8 cellular contexts compared by ENCODE assay signal in the genomic region with DNA sequence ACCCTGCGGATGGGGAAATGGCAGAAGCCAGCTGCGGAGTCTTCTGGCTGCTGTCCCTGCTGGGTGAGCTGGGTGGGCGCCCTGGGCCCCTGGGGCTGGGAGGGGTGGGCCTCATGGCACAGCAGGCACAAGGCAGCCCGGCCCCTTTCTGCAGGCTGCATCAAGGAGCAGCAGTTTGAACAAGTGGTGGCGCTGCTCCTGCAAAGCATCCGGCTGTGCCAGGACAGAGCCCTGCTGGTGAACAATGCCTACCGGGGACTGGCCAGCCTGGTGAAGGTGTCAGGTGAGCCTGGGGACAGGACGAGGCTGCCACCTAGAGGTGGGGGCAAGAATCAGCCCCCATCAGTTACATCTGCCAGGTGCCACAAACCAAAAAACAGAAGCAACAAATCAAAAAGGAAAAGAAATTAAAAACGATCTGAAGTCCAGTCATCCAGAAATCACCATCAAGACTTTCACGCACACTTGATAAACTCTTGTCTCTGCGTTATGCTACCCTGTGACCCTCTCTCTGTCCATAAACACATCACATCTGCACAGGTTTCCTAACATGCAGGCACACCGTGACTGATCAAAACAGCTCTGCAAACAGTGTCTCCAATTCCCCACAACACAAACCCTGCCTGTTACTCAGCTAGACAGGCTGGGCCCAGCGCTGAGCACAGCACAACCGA. TPM values are rescaled to one million over a fixed set of nuclear protein-coding genes. Genes with fewer than 3 reads are reported as not detected.
DNase-seq lines count a peak whose midpoint lies in the region; ATAC-seq and TF ChIP-seq lines count a peak whose summit lies in the region.

No MANE protein-coding gene starts in this region.

- H3K9ac ChIP-seq in fibroblast of lung (ENCODE audit: insufficient read depth, low read length) = no peak overlapping the region

- H4K20me1 ChIP-seq in fibroblast of lung (ENCODE audit: control insufficient read depth, extremely low read depth, insufficient read depth, low read length) = no peaks in the 10 kb centered on the region

- H3K9me3 ChIP-seq in fibroblast of lung (ENCODE audit: control insufficient read depth, insufficient read depth, low read depth, low read length) = no peaks in the 10 kb centered on the region

- no peaks in the 10 kb centered on the region for H3K79me2 ChIP-seq in fibroblast of lung (ENCODE audit: control insufficient read depth, insufficient read depth, low read length)

- H2AFZ ChIP-seq in fibroblast of lung (ENCODE audit: low read length) = no peak overlapping the region

- H3K36me3 ChIP-seq in fibroblast of lung (ENCODE audit: control insufficient read depth, insufficient read depth, low read length) = peaks cover 12% of the 10 kb centered on the region

- DNase-seq in DMS79 treated with DMSO at 0.1 percent for 48 hours (lab: John Stamatoyannopoulos, UW) (peak; percentile 34), NCI-H2107 (lab: John Stamatoyannopoulos, UW) (peak; percentile 29), fibroblast of lung (ENCODE audit: low read depth in 2 of 2) (no peak), retina (no peak), cerebellum (ENCODE audit: low spot score) (no peak)
- DNase-seq in activated CD8-positive, alpha-beta memory T cell treated with anti-CD3 and anti-CD28 coated beads, Interleukin-2, amount 50 U/mL, for 48 hours = peak; percentile 73
- DNase-seq in stimulated activated CD4-positive, alpha-beta T cell treated with anti-CD3 and anti-CD28 coated beads, Interleukin-1b, Interleukin-23, amount 100 ng/mL, for 24 hours (ENCODE audit: low read depth in 4 of 4, low spot score in 1 of 4) = peak; percentile 23 to 37 (median 32)

- H3K27ac ChIP-seq in fibroblast of lung (ENCODE audit: insufficient read depth, low read length) = no peak overlapping the region

- no peak overlapping the region for H3K4me2 ChIP-seq in fibroblast of lung (ENCODE audit: extremely low read depth, insufficient read depth, low read length)

- peak; percentile 39 to 46 for TF ChIP-seq CTCF in fibroblast of lung (conservative IDR thresholded peaks at IDR 0.05 in 1 of 2, IDR thresholded peaks at IDR 0.05 in 1 of 2; ENCODE audit: low read depth in 1 of 2, low read length in 2 of 2)

- peaks cover 2% of the 10 kb centered on the region for H3K4me1 ChIP-seq in fibroblast of lung (ENCODE audit: control insufficient read depth, extremely low read depth, insufficient read depth, low read length)

- no peaks in the 10 kb centered on the region for H3K27me3 ChIP-seq in fibroblast of lung (ENCODE audit: control insufficient read depth, insufficient read depth, low read length)

- no peak overlapping the region for H3K4me3 ChIP-seq in fibroblast of lung (replicated peaks in 1 of 4; ENCODE audit: control extremely low read depth in 1 of 4, insufficient read depth in 1 of 4, low read depth in 3 of 4, low read length in 4 of 4)

- no peak for ATAC-seq in GM18870 (IDR thresholded peaks at IDR 0.05; ENCODE audit: unreplicated experiment)

RNA-seq across cellular contexts. Expression of a gene that starts 13.9 kb away (rescaled TPM):
- 21.1 and 21.3 TPM in 2 replicates for total RNA-seq in fibroblast of lung
- polyA plus RNA-seq in fibroblast of lung = 16.6 and 17.2 TPM in 2 replicates
- polyA plus RNA-seq in fibroblast of lung (2012) = 17.6 and 22.0 TPM in 2 replicates
- 14.2 and 18.7 TPM in 2 replicates for polyA minus RNA-seq in fibroblast of lung (ENCODE audit: low replicate concordance)
- total RNA-seq in cerebellum = 9.9 TPM

RNA-seq across cellular contexts. Expression of a gene that starts 18.3 kb away (rescaled TPM):
- 2.3 and 3.1 TPM in 2 replicates for total RNA-seq in fibroblast of lung
- 0.45 and 0.78 TPM in 2 replicates for polyA plus RNA-seq in fibroblast of lung
- 1.3 and 1.4 TPM in 2 replicates for polyA plus RNA-seq in fibroblast of lung (2012)
- polyA minus RNA-seq in fibroblast of lung (ENCODE audit: low replicate concordance) = 0.11 and 1.5 TPM in 2 replicates
- total RNA-seq in cerebellum = 2.9 TPM

RNA-seq across cellular contexts. Expression of a gene that starts 27.7 kb away (rescaled TPM):
- 0.51 and 0.99 TPM in 2 replicates for total RNA-seq in fibroblast of lung
- polyA plus RNA-seq in fibroblast of lung = 0.62 and 0.79 TPM in 2 replicates
- 0.53 and 1.3 TPM in 2 replicates for polyA plus RNA-seq in fibroblast of lung (2012)
- 1.3 TPM in 1 of 2 replicates, not detected in the other for polyA minus RNA-seq in fibroblast of lung (ENCODE audit: low replicate concordance)
- total RNA-seq in cerebellum = 2.0 TPM

RNA-seq across cellular contexts. Expression of a gene that starts 28.0 kb away (rescaled TPM):
- total RNA-seq in fibroblast of lung = 295 and 338 TPM in 2 replicates
- 358 and 384 TPM in 2 replicates for polyA plus RNA-seq in fibroblast of lung
- 290 and 306 TPM in 2 replicates for polyA plus RNA-seq in fibroblast of lung (2012)
- 877 and 1,013 TPM in 2 replicates for polyA minus RNA-seq in fibroblast of lung (ENCODE audit: low replicate concordance)
- 64.6 TPM for total RNA-seq in cerebellum

RNA-seq across cellular contexts. Expression of a gene that starts 47.6 kb away (rescaled TPM):
- total RNA-seq in fibroblast of lung (13.9 and 20.3 TPM in 2 replicates), cerebellum (11.0 TPM)
- 11.2 and 16.5 TPM in 2 replicates for polyA plus RNA-seq in fibroblast of lung
- 22.3 and 30.3 TPM in 2 replicates for polyA plus RNA-seq in fibroblast of lung (2012)
- 5.1 and 5.8 TPM in 2 replicates for polyA minus RNA-seq in fibroblast of lung (ENCODE audit: low replicate concordance)

Comparison
In these comparisons a context has a peak if more than half of its experiments do, and no peak if none do; other contexts are left out.
1. DNase-seq: peak in DMS79 treated with DMSO at 0.1 percent for 48 hours (single experiment), NCI-H2107 (single experiment), activated CD8-positive, alpha-beta memory T cell treated with anti-CD3 and anti-CD28 coated beads, Interleukin-2, amount 50 U/mL, for 48 hours (single experiment) and stimulated activated CD4-positive, alpha-beta T cell treated with anti-CD3 and anti-CD28 coated beads, Interleukin-1b, Interleukin-23, amount 100 ng/mL, for 24 hours (4 of 4); none in fibroblast of lung (0 of 2), retina (single experiment) and cerebellum (single experiment).